8 cellular contexts compared by ENCODE assay signal in the genomic region with DNA sequence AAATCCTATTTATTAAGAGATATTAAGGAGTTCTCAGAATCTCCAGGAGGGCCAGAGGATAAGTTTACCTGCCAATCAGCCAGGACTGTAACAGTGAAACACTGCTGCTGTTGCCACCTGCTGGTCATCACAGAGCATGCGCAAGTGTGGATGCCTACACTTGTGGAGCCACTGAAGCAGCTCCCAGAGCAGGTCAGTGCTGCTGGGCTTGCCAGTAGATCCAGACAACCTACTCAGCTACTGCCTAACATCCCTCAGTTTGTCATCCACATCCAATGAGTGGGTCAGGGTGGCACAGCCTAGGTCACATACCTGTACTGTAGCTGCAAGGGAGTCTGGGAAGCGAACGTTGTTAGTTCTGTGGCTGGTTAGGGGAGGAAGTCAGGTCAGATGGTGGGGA. TPM values are rescaled to one million over a fixed set of nuclear protein-coding genes. Genes with fewer than 3 reads are reported as not detected.
DNase-seq lines count a peak whose midpoint lies in the region; ATAC-seq and TF ChIP-seq lines count a peak whose summit lies in the region.

No MANE protein-coding gene starts in this region.

- TF ChIP-seq EP300 in gastroesophageal sphincter (IDR thresholded peaks at IDR 0.05) = no peak

- peaks cover 10% of the 10 kb centered on the region for H3K27me3 Mint-ChIP-seq in activated T-cell treated with anti-CD3 and anti-CD28 coated beads, Interleukin-2, amount 50 U/mL, for 4 hours (ENCODE audit: low read depth)

- CTCF ChIA-PET in OCI-LY7 (lab: Charles Lee; ENCODE audit: unreplicated experiment) = no interaction called here

- H3K36me3 ChIP-seq in OCI-LY7 (ENCODE audit: insufficient read depth, low read length) (no peaks in the 10 kb centered on the region), gastroesophageal sphincter (no peaks in the 10 kb centered on the region)

- no peaks in the 10 kb centered on the region for H4K20me1 ChIP-seq in OCI-LY7 (ENCODE audit: insufficient read depth, low read length)

- TF ChIP-seq CTCF in OCI-LY7 (conservative IDR thresholded peaks at IDR 0.05; ENCODE audit: low read length) = peak; percentile 85
- TF ChIP-seq CTCF in gastroesophageal sphincter (IDR thresholded peaks at IDR 0.05) = peak in 3 of 4 experiments; percentile 14 to 54 (median 22)

- H3K4me1 ChIP-seq in OCI-LY7 (ENCODE audit: insufficient read depth, low read length, poor library complexity, severe bottlenecking) (peaks cover 5% of the 10 kb centered on the region), gastroesophageal sphincter (no peaks in the 10 kb centered on the region)

- H3K4me2 ChIP-seq in OCI-LY7 (ENCODE audit: low read length) = no peak overlapping the region

- H2AFZ ChIP-seq in OCI-LY7 (ENCODE audit: low read length) = no peak overlapping the region

- no peaks in the 10 kb centered on the region for H3K36me3 Mint-ChIP-seq in activated T-cell treated with anti-CD3 and anti-CD28 coated beads, Interleukin-2, amount 50 U/mL, for 4 hours (ENCODE audit: insufficient read depth)

- BruUV-seq in OCI-LY7 (replicated peaks; lab: Mats Ljungman, UMichigan) = no TSS peak

- 93 to 100% methylated on average over 1 to 3 of the region's 3 CpGs for WGBS in gastroesophageal sphincter (ENCODE audit: low coverage in 1 of 2), 2 donors

- H3K4me3 ChIP-seq in OCI-LY7 (ENCODE audit: low read depth, low read length, poor library complexity, severe bottlenecking) = no peak overlapping the region
- H3K4me3 ChIP-seq in gastroesophageal sphincter = no peak overlapping the region

- peaks cover 3% of the 10 kb centered on the region for H3K9me3 Mint-ChIP-seq in activated T-cell treated with anti-CD3 and anti-CD28 coated beads, Interleukin-2, amount 50 U/mL, for 4 hours

- H3K27ac ChIP-seq in OCI-LY7 (ENCODE audit: low read depth, low read length, poor library complexity, severe bottlenecking) (no peak overlapping the region), gastroesophageal sphincter (no peak overlapping the region)

- intact Hi-C loops in OCI-LY7 (cut with micrococcal nuclease; ENCODE audit: unreplicated experiment) = loop anchor here (2.0 kb wide), 2 partner anchors 89 to 401 kb away; no protein-coding TSS in a partner anchor

- DNase-seq in activated gamma-delta T cell treated with Interleukin-2 at 50 U/mL for 16 hours (peak; percentile 47), activated gamma-delta T cell (lab: John Stamatoyannopoulos, UW) (no peak), OCI-LY7 (ENCODE audit: low spot score) (peak; percentile 76), NCI-H1105 (lab: John Stamatoyannopoulos, UW) (no peak)
- peak; percentile 45 for DNase-seq in activated T-cell treated with anti-CD3 and anti-CD28 coated beads, Interleukin-2, amount 50 U/mL, for 4 hours
- peak; percentile 45 for DNase-seq in stimulated activated CD4-positive, alpha-beta T cell treated with anti-CD3 and anti-CD28 coated beads, Interleukin-12 subunit alpha, Interleukin-12 subunit beta, amount 100 ng/mL, for 4 hours

- no peaks in the 10 kb centered on the region for H3K9me2 ChIP-seq in OCI-LY7 (ENCODE audit: insufficient read depth, low read length)

- H3K27me3 ChIP-seq in gastroesophageal sphincter = no peaks in the 10 kb centered on the region

- H3K9me3 ChIP-seq in OCI-LY7 (ENCODE audit: low read length) (0 out of 2 replicates have a peak, but pooled peaks cover 5% of the 10 kb centered on the region), gastroesophageal sphincter (peaks cover 0 to 4% (median 0%) of the 10 kb centered on the region in 3 donors)

- TF ChIP-seq POLR2A in gastroesophageal sphincter (IDR thresholded peaks at IDR 0.05) = no peak

- H3K79me2 ChIP-seq in OCI-LY7 (ENCODE audit: insufficient read depth, low read depth, low read length) = no peaks in the 10 kb centered on the region

- peak; percentile 77 for ATAC-seq in HG02973 (IDR thresholded peaks at IDR 0.05; ENCODE audit: unreplicated experiment)
- peak; percentile 82 to 91 for ATAC-seq in activated T-cell treated with anti-CD3 and anti-CD28 coated beads, Interleukin-2, amount 50 U/mL, for 4 hours
- no peak for ATAC-seq in gastroesophageal sphincter

- POLR2A ChIA-PET in OCI-LY7 (lab: Charles Lee) = interaction anchor here (0.7 kb wide), 1 partner anchor 634 kb away, joined by 3 read pairs; no protein-coding TSS in a partner anchor

- no peak overlapping the region for H3K4me3 Mint-ChIP-seq in activated T-cell treated with anti-CD3 and anti-CD28 coated beads, Interleukin-2, amount 50 U/mL, for 4 hours

- peaks cover 9% of the 10 kb centered on the region for H3K4me1 Mint-ChIP-seq in activated T-cell treated with anti-CD3 and anti-CD28 coated beads, Interleukin-2, amount 50 U/mL, for 4 hours (ENCODE audit: low read depth)

RNA-seq across cellular contexts. Expression of gene NHSL1, which starts 18.3 kb away (rescaled TPM):
- 2.7 TPM in 2 replicates for total RNA-seq in OCI-LY7 (2014; rRNA removed; shearing (Covaris generic))
- total RNA-seq in OCI-LY7 (2022) (10.6 and 12.7 TPM in 2 replicates), gastroesophageal sphincter (1 to 10 TPM; 5.7 to 9.3 (median 7.9) TPM)
- under 1 TPM; 0.11 to 0.71 (median 0.68) TPM for total RNA-seq in activated T-cell treated with anti-CD3 and anti-CD28 coated beads, Interleukin-2, amount 50 U/mL, for 4 hours

Comparison
In these comparisons a context has a peak if more than half of its experiments do, and no peak if none do; other contexts are left out.
1. DNase-seq: peak in activated gamma-delta T cell treated with Interleukin-2 at 50 U/mL for 16 hours (single experiment), OCI-LY7 (single experiment), activated T-cell treated with anti-CD3 and anti-CD28 coated beads, Interleukin-2, amount 50 U/mL, for 4 hours (single experiment) and stimulated activated CD4-positive, alpha-beta T cell treated with anti-CD3 and anti-CD28 coated beads, Interleukin-12 subunit alpha, Interleukin-12 subunit beta, amount 100 ng/mL, for 4 hours (single experiment); none in activated gamma-delta T cell (single experiment) and NCI-H1105 (single experiment).